In genomic region chr16:51071326-51071725, GRCh38 we compare ENCODE assay signal across 19 cellular contexts.
DNase-seq lines count a peak whose midpoint lies in the region; ATAC-seq, FAIRE-seq and TF ChIP-seq lines count a peak whose summit lies in the region.
"Had no signal": no experiment of that assay in that cellular context is flagged by ENCODE, and none has a peak within 500 bp of the region (broad histone marks: within the 10 kb centered on the region; RNA-seq: fewer than 3 reads in every experiment).

No MANE protein-coding gene starts in this region.

- no peak overlapping the region for H2BK5ac ChIP-seq in H1 (ENCODE audit: low read depth, low read length)

- no peak for FAIRE-seq in HepG2 (lab: Jason Lieb, UNC)
- no peak for FAIRE-seq in H1 (lab: Jason Lieb, UNC)
- FAIRE-seq: A549 had no signal

- peak overlapping the region; percentile 65; the same call in 1 of the 2 replicates for H2BK12ac ChIP-seq in H1 (ENCODE audit: low read depth, low read length)

- CTCF ChIA-PET in HepG2 (lab: Yijun Ruan, JAX; ENCODE audit: low intra/inter-chr PET ratio, low total read pairs) (no interaction called here), H1 (lab: Charles Lee; ENCODE audit: partially characterized antibody) (no interaction called here)

- H3K79me2 ChIP-seq in HepG2 (ENCODE audit: insufficient read depth, low read length), result no peaks in the 10 kb centered on the region
- H3K79me2 ChIP-seq in H1 (ENCODE audit: control insufficient read depth in 1 of 2, insufficient read depth in 2 of 2, low read length in 2 of 2), result no peaks in the 10 kb centered on the region

- no peak overlapping the region for H4K91ac ChIP-seq in H1 (replicated peaks; ENCODE audit: insufficient read length, low read length)

- no peak overlapping the region for H3K18ac ChIP-seq in H1 (ENCODE audit: extremely low read depth, low read length)

- POLR2A ChIA-PET in HepG2 (lab: Yijun Ruan, JAX), result no interaction called here
- POLR2A ChIA-PET in H1 (lab: Charles Lee; ENCODE audit: partially characterized antibody), result no interaction called here

- no peak overlapping the region; the same call in 1 of the 2 replicates for H2AK5ac ChIP-seq in H1 (ENCODE audit: low read depth, low read length)

- H2BK20ac ChIP-seq in H1 (ENCODE audit: low read length), result no peak overlapping the region

- H3K27ac ChIP-seq in HepG2 (ENCODE audit: extremely low read length, insufficient read depth, low read length) (no peak overlapping the region), right lobe of liver (no peak overlapping the region), H1 (ENCODE audit: low read depth, low read length) (no peak overlapping the region), SJCRH30 (no peak overlapping the region)
- H3K27ac ChIP-seq: 22Rv1, A549, C4-2B had no signal

- in situ Hi-C loops in HepG2 (cut with HindIII; ENCODE audit: extremely low pct_ligation_motif_present, low pct_unique_long_range_greater_than_20kb), result no loop called here

- H3K79me1 ChIP-seq in H1 (ENCODE audit: low read depth, low read length), result no peaks in the 10 kb centered on the region

- H4K8ac ChIP-seq in H1 (ENCODE audit: extremely low read depth, insufficient read depth, low read length), result no peak overlapping the region

- H3K36me3 ChIP-seq in HepG2 (replicated peaks in 1 of 2; ENCODE audit: control insufficient read depth in 1 of 2, insufficient read depth in 2 of 2, low read length in 2 of 2), result no peaks in the 10 kb centered on the region
- no peaks in the 10 kb centered on the region for H3K36me3 ChIP-seq in right lobe of liver
- H3K36me3 ChIP-seq in H1 (ENCODE audit: control insufficient read depth in 2 of 4, insufficient read depth in 4 of 4, low read length in 3 of 4), result no peaks in the 10 kb centered on the region
- no peaks in the 10 kb centered on the region for H3K36me3 ChIP-seq in SJCRH30

- intact Hi-C loops in HepG2 (cut with micrococcal nuclease; ENCODE audit: unreplicated experiment), result no loop called here
- intact Hi-C loops in right lobe of liver (cut with DNase I), result no loop called here

- H3K23ac ChIP-seq in H1 (ENCODE audit: insufficient read length), result no peak overlapping the region

- TF ChIP-seq EP300 in HepG2 (IDR thresholded peaks at IDR 0.05; ENCODE audit: low read depth in 2 of 2, low read length in 2 of 2) (no peak), HepG2 (CRISPR knock-in tag; IDR thresholded peaks at IDR 0.05; ENCODE audit: borderline replicate concordance) (no peak), H1 (IDR thresholded peaks at IDR 0.05; ENCODE audit: borderline replicate concordance in 1 of 2, low read depth in 2 of 2, low read length in 2 of 2) (no peak)

- H3K4me3 ChIP-seq in HepG2 (replicated peaks in 1 of 3; ENCODE audit: insufficient read depth in 1 of 3, low read depth in 2 of 3, low read length in 3 of 3), result no peak overlapping the region
- H3K4me3 ChIP-seq in right lobe of liver, result no peak overlapping the region
- H3K4me3 ChIP-seq in H1 (ENCODE audit: extremely low read depth in 1 of 4, insufficient read depth in 2 of 4, low read depth in 3 of 4, low read length in 4 of 4), result no peak overlapping the region
- no peak overlapping the region for H3K4me3 ChIP-seq in SJCRH30
- H3K4me3 ChIP-seq: A549, GM23338 had no signal

- H3K27me3 ChIP-seq in HepG2 (ENCODE audit: control insufficient read depth in 1 of 2, insufficient read depth in 2 of 2, low read length in 2 of 2) (no peaks in the 10 kb centered on the region; a peak in 1 of 5 replicates), right lobe of liver (no peaks in the 10 kb centered on the region), H1 (replicated peaks in 1 of 4; ENCODE audit: control insufficient read depth in 3 of 4, extremely low read depth in 1 of 4, insufficient read depth in 3 of 4, low read length in 3 of 4) (no peaks in the 10 kb centered on the region), SJCRH30 (no peaks in the 10 kb centered on the region)

- TF ChIP-seq RAD21 in HepG2 (CRISPR knock-in tag; IDR thresholded peaks at IDR 0.05) (no peak), H1 (IDR thresholded peaks at IDR 0.05 in 1 of 2, conservative IDR thresholded peaks at IDR 0.05 in 1 of 2; ENCODE audit: low read depth in 2 of 2, low read length in 2 of 2) (no peak)

- H3K4me1 ChIP-seq in HepG2 (ENCODE audit: insufficient read depth, low read length), result peaks cover 12% of the 10 kb centered on the region
- H3K4me1 ChIP-seq in right lobe of liver, result no peaks in the 10 kb centered on the region
- H3K4me1 ChIP-seq in H1 (replicated peaks in 1 of 4; ENCODE audit: control insufficient read depth in 3 of 4, insufficient read depth in 4 of 4, low read length in 3 of 4), result no peaks in the 10 kb centered on the region
- H3K4me1 ChIP-seq in SJCRH30, result no peaks in the 10 kb centered on the region
- H3K4me1 ChIP-seq: A549 had no signal

- H4K5ac ChIP-seq in H1 (ENCODE audit: insufficient read length, low read depth, low read length), result no peak overlapping the region

- H2AFZ ChIP-seq in HepG2 (ENCODE audit: low read length) (no peak overlapping the region), H1 (ENCODE audit: low read length) (no peak overlapping the region)
- H2AFZ ChIP-seq: GM23338 had no signal

- H3K4me2 ChIP-seq in HepG2 (ENCODE audit: low read depth, low read length), result no peak overlapping the region
- H3K4me2 ChIP-seq in H1 (ENCODE audit: insufficient read depth in 1 of 2, low read depth in 2 of 2, low read length in 2 of 2), result no peak overlapping the region
- H3K4me2 ChIP-seq: A549, GM23338 had no signal

- TF ChIP-seq POLR2A in HepG2 (IDR thresholded peaks at IDR 0.05; ENCODE audit: insufficient read depth in 1 of 2, low read depth in 2 of 2, low read length in 2 of 2) (no peak), right lobe of liver (IDR thresholded peaks at IDR 0.05) (no peak), H1 (IDR thresholded peaks at IDR 0.05; ENCODE audit: control extremely low read depth in 1 of 2, low read depth in 2 of 2, low read length in 2 of 2) (no peak)

- 63% methylated on average over 9 of the region's 9 CpGs for WGBS in HepG2 (ENCODE audit: low lambda C conversion rate)
- 71% methylated on average over 2 of the region's 9 CpGs for WGBS in right lobe of liver (ENCODE audit: insufficient coverage, low coverage, low lambda C conversion rate, missing lambda C conversion rate)
- 88% methylated on average over 9 of the region's 9 CpGs; no CpG with 5 or more reads in 1 of the 2 experiments for WGBS in H1 (ENCODE audit: extremely low coverage in 1 of 2, insufficient coverage in 1 of 2, insufficient read length in 1 of 2, insufficient replicate concordance in 2 of 2, low coverage in 1 of 2, low lambda C conversion rate in 2 of 2, missing lambda C conversion rate in 1 of 2), 2 experiments

- no peak overlapping the region for H2BK120ac ChIP-seq in H1 (replicated peaks; ENCODE audit: low read depth, low read length)

- H3K4ac ChIP-seq in H1 (replicated peaks; ENCODE audit: insufficient read length, low read depth, low read length), result no peak overlapping the region

- no peaks in the 10 kb centered on the region for H3K23me2 ChIP-seq in H1 (ENCODE audit: low read depth, low read length)

- H3K9me3 ChIP-seq in HepG2 (ENCODE audit: low read length) (no peaks in the 10 kb centered on the region), right lobe of liver (no peaks in the 10 kb centered on the region), H1 (ENCODE audit: insufficient read depth in 2 of 2, low read depth in 1 of 2, low read length in 1 of 2) (no peaks in the 10 kb centered on the region), SJCRH30 (replicated peaks) (no peaks in the 10 kb centered on the region)
- H3K9me3 ChIP-seq: A549 had no signal

- TF ChIP-seq CTCF in HepG2 (CRISPR knock-in tag; IDR thresholded peaks at IDR 0.05) (no peak), right lobe of liver (IDR thresholded peaks at IDR 0.05) (no peak), H1 (IDR thresholded peaks at IDR 0.05; ENCODE audit: control extremely low read depth in 1 of 3, insufficient read depth in 1 of 3, low read depth in 1 of 3, low read length in 3 of 3) (no peak)

- H3K9ac ChIP-seq in HepG2 (ENCODE audit: insufficient read depth, low read depth, low read length) (no peak overlapping the region), H1 (replicated peaks in 1 of 4; ENCODE audit: extremely low read depth in 1 of 4, low read depth in 3 of 4, low read length in 3 of 4) (no peak overlapping the region)

- H3K56ac ChIP-seq in H1 (replicated peaks; ENCODE audit: insufficient read length, low read depth, low read length), result no peak overlapping the region

- H3K14ac ChIP-seq in H1 (ENCODE audit: insufficient read length), result no peak overlapping the region

- H4K20me1 ChIP-seq in HepG2 (ENCODE audit: insufficient read depth, low read length) (no peaks in the 10 kb centered on the region), H1 (replicated peaks in 1 of 2; ENCODE audit: control insufficient read depth in 1 of 2, insufficient read depth in 2 of 2, low read length in 2 of 2) (peaks cover 0 to 1% of the 10 kb centered on the region in 2 experiments)

- no TSS peak for BruUV-seq in HepG2 (replicated peaks; lab: Mats Ljungman, UMichigan)

- no peak for DNase-seq in HepG2 (ENCODE audit: low spot score)
- no peak for DNase-seq in right lobe of liver
- DNase-seq in RPMI7951 (ENCODE audit: low read depth), result peak; percentile 69
- DNase-seq in H1 (ENCODE audit: low read depth in 1 of 2, low spot score in 2 of 2), result no peak
- DNase-seq in activated CD4-positive, alpha-beta T cell treated with anti-CD3 and anti-CD28 coated beads, Interleukin-2, amount 50 U/mL, for 1 hour, result no peak
- DNase-seq in SJCRH30, result no peak
- DNase-seq: AML-193; CD4-positive, alpha-beta T cell; DMS153; DMS79; GF-D8; H7; HFFc6 had no signal

- ATAC-seq in HepG2, result peak; percentile 25; the same call in 1 of the 3 replicates
- no peak for ATAC-seq in right lobe of liver
- no peak for ATAC-seq in HG02678 (IDR thresholded peaks at IDR 0.05; ENCODE audit: unreplicated experiment)
- ATAC-seq: A549, GM23338, HCT116 had no signal

- no peak overlapping the region for H2BK15ac ChIP-seq in H1 (ENCODE audit: low read length)

TF ChIP-seq in HepG2, 621 proteins besides CTCF, POLR2A, EP300 and RAD21 (continues in another document):
- no peak for TF ChIP-seq RFX5 (IDR thresholded peaks at IDR 0.05; ENCODE audit: low read depth, low read length)
- no peak for TF ChIP-seq ZNF605 (CRISPR knock-in tag; IDR thresholded peaks at IDR 0.05)
- no peak for TF ChIP-seq FOXJ3 (CRISPR knock-in tag; IDR thresholded peaks at IDR 0.05; ENCODE audit: borderline replicate concordance)
- no peak for TF ChIP-seq ZEB1 (IDR thresholded peaks at IDR 0.05; ENCODE audit: insufficient replicate concordance, low read depth)

TF ChIP-seq in H1, 55 proteins besides CTCF, POLR2A, EP300 and RAD21:
- TF ChIP-seq CHD2 (IDR thresholded peaks at IDR 0.05; ENCODE audit: low read length), result no peak
- no peak for TF ChIP-seq CBX5 (IDR thresholded peaks at IDR 0.05; ENCODE audit: low read depth, low read length)
- no peak for TF ChIP-seq CEBPB (IDR thresholded peaks at IDR 0.05; ENCODE audit: low read depth, low read length)
- no peak for TF ChIP-seq SP1 (IDR thresholded peaks at IDR 0.05; ENCODE audit: low read depth, low read length)
- TF ChIP-seq SP2 (IDR thresholded peaks at IDR 0.05; ENCODE audit: low read length), result no peak
- no peak for TF ChIP-seq ASH2L (IDR thresholded peaks at IDR 0.05; ENCODE audit: low read length)
- TF ChIP-seq EZH2 (IDR thresholded peaks at IDR 0.05; ENCODE audit: low read depth, low read length, severe bottlenecking), result no peak
